In genomic region chr3:184323696-184324095, GRCh38 we compare ENCODE assay signal across 29 cellular contexts. TPM values are rescaled to one million over a fixed set of nuclear protein-coding genes. Genes with fewer than 3 reads are reported as not detected.
DNase-seq lines count a peak whose midpoint lies in the region; ATAC-seq, FAIRE-seq and TF ChIP-seq lines count a peak whose summit lies in the region.
"Had no signal": no experiment of that assay in that cellular context is flagged by ENCODE, and none has a peak within 500 bp of the region (broad histone marks: within the 10 kb centered on the region; RNA-seq: fewer than 3 reads in every experiment).

No MANE protein-coding gene starts in this region.

- TF ChIP-seq RAD21 in liver (IDR thresholded peaks at IDR 0.05) = no peak
- no peak for TF ChIP-seq RAD21 in HepG2 (CRISPR knock-in tag; IDR thresholded peaks at IDR 0.05)

- 60% methylated on average over 8 of the region's 8 CpGs for WGBS in liver
- WGBS in HepG2 (ENCODE audit: low lambda C conversion rate) = 95% methylated on average over 8 of the region's 8 CpGs
- WGBS in endodermal cell (ENCODE audit: insufficient coverage in 1 of 2, insufficient read length in 1 of 2), 2 experiments = 95 to 97% methylated on average over 8 of the region's 8 CpGs
- WGBS in aorta, 2 donors = 76 to 77% methylated on average over 8 of the region's 8 CpGs

- peak overlapping the region; percentile 64 for H3K27ac Mint-ChIP-seq in endodermal cell
- H3K27ac Mint-ChIP-seq: activated CD4-positive, alpha-beta memory T cell treated with anti-CD3 and anti-CD28 coated beads for 36 hours; stimulated activated memory B cell treated with anti-CD40 and anti-IgM and Interleukin-4, amounts not matched to agents 10 μg/mL and 1 μg/mL and 100 μg/mL, for 72 hours; T-cell had no signal

- H3K4me3 Mint-ChIP-seq in endodermal cell = no peak overlapping the region
- H3K4me3 Mint-ChIP-seq: activated CD4-positive, alpha-beta memory T cell treated with anti-CD3 and anti-CD28 coated beads for 36 hours; stimulated activated memory B cell treated with anti-CD40 and anti-IgM and Interleukin-4, amounts not matched to agents 10 μg/mL and 1 μg/mL and 100 μg/mL, for 72 hours; T-cell had no signal

- TF ChIP-seq CTCF in liver (IDR thresholded peaks at IDR 0.05; ENCODE audit: low read depth, low read length, missing input control) (no peak), HepG2 (CRISPR knock-in tag; IDR thresholded peaks at IDR 0.05) (no peak), endodermal cell (conservative IDR thresholded peaks at IDR 0.05) (no peak), parathyroid adenoma (IDR thresholded peaks at IDR 0.05) (no peak)

- H3K9me3 ChIP-seq in liver (ENCODE audit: control insufficient read depth in 4 of 4, low read length in 3 of 4) (no peaks in the 10 kb centered on the region), HepG2 (ENCODE audit: low read length) (no peaks in the 10 kb centered on the region), endodermal cell (ENCODE audit: control insufficient read depth, low read length) (no peaks in the 10 kb centered on the region), parathyroid adenoma (ENCODE audit: control insufficient read depth, low read length) (no peaks in the 10 kb centered on the region), aorta (ENCODE audit: control insufficient read depth, low read length) (no peaks in the 10 kb centered on the region)
- H3K9me3 ChIP-seq: SJSA1, spleen, thoracic aorta, uterus had no signal

- H3K79me2 ChIP-seq in HepG2 (ENCODE audit: insufficient read depth, low read length) (peaks cover 19% of the 10 kb centered on the region), parathyroid adenoma (peaks cover 20% of the 10 kb centered on the region)

- no peaks in the 10 kb centered on the region for H3K27me3 ChIP-seq in liver (ENCODE audit: control insufficient read depth in 4 of 4, insufficient read depth in 4 of 4, low read length in 3 of 4)
- H3K27me3 ChIP-seq in HepG2 (ENCODE audit: control insufficient read depth in 1 of 2, insufficient read depth in 2 of 2, low read length in 2 of 2) = no peaks in the 10 kb centered on the region
- H3K27me3 ChIP-seq in endodermal cell (ENCODE audit: control insufficient read depth, insufficient read depth, low read length, poor library complexity, severe bottlenecking) = no peaks in the 10 kb centered on the region
- no peaks in the 10 kb centered on the region for H3K27me3 ChIP-seq in parathyroid adenoma (ENCODE audit: control insufficient read depth, insufficient read depth, low read length)
- H3K27me3 ChIP-seq in aorta (ENCODE audit: control insufficient read depth in 1 of 2, insufficient read depth in 2 of 2, low read length in 1 of 2) = no peaks in the 10 kb centered on the region
- H3K27me3 ChIP-seq: brain microvascular endothelial cell, SJSA1, spleen, uterus had no signal

- BruUV-seq in HepG2 (replicated peaks; lab: Mats Ljungman, UMichigan) = no TSS peak

- H3K4me1 ChIP-seq in liver (ENCODE audit: control insufficient read depth in 4 of 4, insufficient read depth in 4 of 4, low read length in 3 of 4) = peaks cover 15 to 44% (median 39%) of the 10 kb centered on the region in 4 donors
- peaks cover 11% of the 10 kb centered on the region for H3K4me1 ChIP-seq in HepG2 (ENCODE audit: insufficient read depth, low read length)
- no peaks in the 10 kb centered on the region for H3K4me1 ChIP-seq in endodermal cell (ENCODE audit: control insufficient read depth, insufficient read depth, low read length)
- peaks cover 43% of the 10 kb centered on the region for H3K4me1 ChIP-seq in parathyroid adenoma
- no peaks in the 10 kb centered on the region for H3K4me1 ChIP-seq in aorta (ENCODE audit: control insufficient read depth in 1 of 2, insufficient read depth in 2 of 2, low read length in 2 of 2)

- CTCF ChIA-PET in HepG2 (lab: Yijun Ruan, JAX; ENCODE audit: low intra/inter-chr PET ratio, low total read pairs) = no interaction called here

- H3K36me3 Mint-ChIP-seq in endodermal cell (ENCODE audit: low read depth) = peaks cover 91% of the 10 kb centered on the region

- in situ Hi-C loops in HepG2 (cut with HindIII; ENCODE audit: extremely low pct_ligation_motif_present, low pct_unique_long_range_greater_than_20kb) = no loop called here

- H3K27me3 Mint-ChIP-seq in endodermal cell (ENCODE audit: insufficient read depth) = no peaks in the 10 kb centered on the region
- H3K27me3 Mint-ChIP-seq: activated CD4-positive, alpha-beta memory T cell treated with anti-CD3 and anti-CD28 coated beads for 36 hours; naive B cell; stimulated activated memory B cell treated with anti-CD40 and anti-IgM and Interleukin-4, amounts not matched to agents 10 μg/mL and 1 μg/mL and 100 μg/mL, for 72 hours; T-cell had no signal

- H3K9ac ChIP-seq in liver (ENCODE audit: low read depth in 1 of 2, low read length in 2 of 2) = no peak overlapping the region
- H3K9ac ChIP-seq in HepG2 (ENCODE audit: insufficient read depth, low read depth, low read length) = no peak overlapping the region
- no peak overlapping the region for H3K9ac ChIP-seq in endodermal cell (ENCODE audit: extremely low read depth, low read length, poor library complexity, severe bottlenecking)
- H3K9ac ChIP-seq in parathyroid adenoma = no peak overlapping the region
- H3K9ac ChIP-seq: KMS-11 had no signal

- H3K4me2 ChIP-seq in HepG2 (ENCODE audit: low read depth, low read length) = no peak overlapping the region
- H3K4me2 ChIP-seq in parathyroid adenoma (ENCODE audit: low read length) = peak overlapping the region; percentile 60
- H3K4me2 ChIP-seq: KMS-11 had no signal

- peak in 1 of 2 experiments; percentile 22; a peak in 1 of 4 replicates for TF ChIP-seq POLR2A in HepG2 (IDR thresholded peaks at IDR 0.05; ENCODE audit: insufficient read depth in 1 of 2, low read depth in 2 of 2, low read length in 2 of 2)

- H3K27ac ChIP-seq in liver (ENCODE audit: low read depth in 1 of 2, low read length in 2 of 2) = peak overlapping the region in 1 of 2 donors; percentile 29
- no peak overlapping the region for H3K27ac ChIP-seq in HepG2 (ENCODE audit: extremely low read length, insufficient read depth, low read length)
- H3K27ac ChIP-seq in endodermal cell (ENCODE audit: low read depth, low read length) = no peak overlapping the region
- H3K27ac ChIP-seq in parathyroid adenoma = peak overlapping the region; percentile 94
- H3K27ac ChIP-seq in aorta (ENCODE audit: low read depth in 1 of 2, low read length in 2 of 2) = no peak overlapping the region
- H3K27ac ChIP-seq: brain microvascular endothelial cell, C4-2B, epithelial cell of prostate, KMS-11, SJSA1, thoracic aorta, uterus had no signal

- no peak for DNase-seq in HepG2 (ENCODE audit: low spot score)
- no peak for DNase-seq in endodermal cell
- no peak for DNase-seq in aorta
- DNase-seq in Ammon's horn (ENCODE audit: low spot score) = no peak
- no peak for DNase-seq in left colon
- DNase-seq in stimulated activated naive CD4-positive, alpha-beta T cell (lab: John Stamatoyannopoulos, UW) = no peak
- DNase-seq: activated CD4-positive, alpha-beta memory T cell treated with anti-CD3 and anti-CD28 coated beads for 36 hours; activated effector memory CD4-positive, alpha-beta T cell treated with Interleukin-2 at 50 U/mL for 16 hours; brain microvascular endothelial cell; DND-41; naive B cell; NCI-H1417 treated with DMSO at 0.1 percent for 48 hours; NCI-H2081; NCI-H2227 treated with DMSO at 0.1 percent for 48 hours; NCI-H69; spleen; stimulated activated CD4-positive, alpha-beta T cell treated with anti-CD3 and anti-CD28 coated beads, Interleukin-4, amount 100 ng/mL, for 1 hour; T-cell; uterus had no signal

- no peak for FAIRE-seq in HepG2 (lab: Jason Lieb, UNC)
- FAIRE-seq: RCC 7860 had no signal

- no peak overlapping the region for H3K4me3 ChIP-seq in liver (ENCODE audit: low read depth in 1 of 3, low read length in 3 of 3)
- H3K4me3 ChIP-seq in HepG2 (replicated peaks in 1 of 3; ENCODE audit: insufficient read depth in 1 of 3, low read depth in 2 of 3, low read length in 3 of 3) = no peak overlapping the region
- no peak overlapping the region for H3K4me3 ChIP-seq in endodermal cell (ENCODE audit: low read length)
- H3K4me3 ChIP-seq in parathyroid adenoma (ENCODE audit: low read depth, low read length) = peak overlapping the region; percentile 25
- H3K4me3 ChIP-seq in aorta (ENCODE audit: low read length in 2 of 2) = no peak overlapping the region
- H3K4me3 ChIP-seq: SJSA1, spleen, thoracic aorta, uterus had no signal

- H2AFZ ChIP-seq in HepG2 (ENCODE audit: low read length) (no peak overlapping the region), parathyroid adenoma (no peak overlapping the region)

- peaks cover 17% of the 10 kb centered on the region; the same call in 1 of the 2 replicates for H4K20me1 ChIP-seq in HepG2 (ENCODE audit: insufficient read depth, low read length)

- no peaks in the 10 kb centered on the region for H3K9me3 Mint-ChIP-seq in endodermal cell
- H3K9me3 Mint-ChIP-seq: activated CD4-positive, alpha-beta memory T cell treated with anti-CD3 and anti-CD28 coated beads for 36 hours; naive B cell; stimulated activated memory B cell treated with anti-CD40 and anti-IgM and Interleukin-4, amounts not matched to agents 10 μg/mL and 1 μg/mL and 100 μg/mL, for 72 hours; T-cell had no signal

- ATAC-seq in HepG2 (no peak), aorta (ENCODE audit: low FRiP score) (peak; percentile 2), left colon (no peak)
- ATAC-seq: left lobe of liver; stimulated activated memory B cell treated with anti-CD40 and anti-IgM and Interleukin-4, amounts not matched to agents 10 μg/mL and 1 μg/mL and 100 μg/mL, for 72 hours; T-cell had no signal

- H3K36me3 ChIP-seq in liver (ENCODE audit: control insufficient read depth in 4 of 4, insufficient read depth in 3 of 4, low read depth in 1 of 4, low read length in 3 of 4) (peaks cover 57 to 84% (median 80%) of the 10 kb centered on the region in 4 donors), HepG2 (replicated peaks in 1 of 2; ENCODE audit: control insufficient read depth in 1 of 2, insufficient read depth in 2 of 2, low read length in 2 of 2) (peaks cover 63 to 98% of the 10 kb centered on the region in 2 experiments), endodermal cell (ENCODE audit: control insufficient read depth, insufficient read depth, low read length) (peaks cover 99% of the 10 kb centered on the region), parathyroid adenoma (ENCODE audit: control insufficient read depth, insufficient read depth, low read length) (no peaks in the 10 kb centered on the region), aorta (ENCODE audit: control insufficient read depth in 1 of 2, insufficient read depth in 2 of 2, low read length in 1 of 2) (peaks cover 5 to 43% of the 10 kb centered on the region in 2 donors)
- H3K36me3 ChIP-seq: uterus had no signal

- no peaks in the 10 kb centered on the region for H3K4me1 Mint-ChIP-seq in endodermal cell

- TF ChIP-seq EP300 in HepG2 (IDR thresholded peaks at IDR 0.05; ENCODE audit: low read depth in 2 of 2, low read length in 2 of 2) (no peak), HepG2 (CRISPR knock-in tag; IDR thresholded peaks at IDR 0.05; ENCODE audit: borderline replicate concordance) (no peak)

- intact Hi-C loops in HepG2 (cut with micrococcal nuclease; ENCODE audit: unreplicated experiment) (no loop called here), aorta (cut with DNase I) (no loop called here), left colon (cut with DNase I, micrococcal nuclease) (no loop called here)

- POLR2A ChIA-PET in HepG2 (lab: Yijun Ruan, JAX) = interaction anchor here (1.1 to 1.4 kb wide), 2 partner anchors 8 to 21 kb away, joined by 3 read pairs; no protein-coding TSS in a partner anchor

RNA-seq across cellular contexts. Expression of gene EIF4G1, which starts 9.3 kb away (rescaled TPM):
- total RNA-seq in liver (100 to 1,000 TPM; 162 to 329 TPM), HepG2 (2016; rRNA removed; fragmentation: Illumina TruSeq; extraction: Trizol) (213 and 244 TPM in 2 replicates), endodermal cell (100 to 1,000 TPM; 408 to 475 TPM), aorta (100 to 1,000 TPM; 234 to 285 TPM), left colon (100 to 1,000 TPM; 245 to 322 TPM)
- polyA plus RNA-seq in liver (100 to 1,000 TPM; 140 to 253 TPM), HepG2 (2011; rRNA removed) (208 and 228 TPM in 2 replicates), aorta (100 to 1,000 TPM in 1 of 2 donors, 10 to 100 TPM in 1; 72.8 to 140 TPM)
- 19.7 and 27.8 TPM in 2 replicates for total RNA-seq in HepG2 (2016; cell fraction: cytosol; rRNA removed; fragmentation: Illumina TruSeq; extraction: Trizol; ENCODE audit: low read depth)
- total RNA-seq in HepG2 (2016; cell fraction: insoluble cytoplasmic fraction; rRNA removed; fragmentation: Illumina TruSeq; extraction: Trizol) = 208 and 223 TPM in 2 replicates
- total RNA-seq in HepG2 (2016; cell fraction: membrane; rRNA removed; fragmentation: Illumina TruSeq; extraction: Trizol) = 77.1 and 81.4 TPM in 2 replicates
- 163 and 210 TPM in 2 replicates for total RNA-seq in HepG2 (2016; cell fraction: nucleus; rRNA removed; fragmentation: Illumina TruSeq; extraction: Trizol)
- polyA plus RNA-seq in HepG2 (2011; cell fraction: cytosol; rRNA removed) = 139 and 145 TPM in 2 replicates
- polyA plus RNA-seq in HepG2 (2011; cell fraction: nucleus; rRNA removed) = 229 and 287 TPM in 2 replicates
- 122 and 142 TPM in 2 replicates for polyA plus RNA-seq in HepG2 (2012)
- 15.3 and 16.7 TPM in 2 replicates for polyA plus RNA-seq in HepG2 (2016; cell fraction: cytosol; fragmentation: Illumina TruSeq; extraction: Trizol; ENCODE audit: low read depth)
- 217 and 276 TPM in 2 replicates for polyA plus RNA-seq in HepG2 (2016; cell fraction: insoluble cytoplasmic fraction; fragmentation: Illumina TruSeq; extraction: Trizol; ENCODE audit: low read depth)
- polyA plus RNA-seq in HepG2 (2016; cell fraction: membrane; fragmentation: Illumina TruSeq; extraction: Trizol; ENCODE audit: low read depth) = 53.0 and 64.3 TPM in 2 replicates
- polyA plus RNA-seq in HepG2 (2016; cell fraction: nucleus; fragmentation: Illumina TruSeq; extraction: Trizol; ENCODE audit: insufficient read depth, low read depth) = 324 and 332 TPM in 2 replicates
- 348 and 721 TPM in 2 replicates for polyA minus RNA-seq in HepG2 (2011; rRNA and poly(A)+ RNA removed; ENCODE audit: low replicate concordance)
- 122 and 123 TPM in 2 replicates for polyA minus RNA-seq in HepG2 (2011; cell fraction: cytosol; rRNA and poly(A)+ RNA removed)
- polyA minus RNA-seq in HepG2 (2011; cell fraction: nucleus; rRNA and poly(A)+ RNA removed) = 107 and 113 TPM in 2 replicates
- 196 TPM for polyA plus RNA-seq in endodermal cell (2013, experiment 1 of 2)
- polyA plus RNA-seq in endodermal cell (2013, experiment 2 of 2) = 206 TPM

RNA-seq across cellular contexts. Expression of gene FAM131A, which starts 13.7 kb away (rescaled TPM):
- 1 to 10 TPM; 3.5 to 5.7 TPM for total RNA-seq in liver
- polyA plus RNA-seq in liver = 1 to 10 TPM in 1 of 2 donors, under 1 TPM in 1; 0.81 to 1.9 TPM
- total RNA-seq in HepG2 (2016; rRNA removed; fragmentation: Illumina TruSeq; extraction: Trizol) = 7.4 and 9.3 TPM in 2 replicates
- total RNA-seq in HepG2 (2016; cell fraction: cytosol; rRNA removed; fragmentation: Illumina TruSeq; extraction: Trizol; ENCODE audit: low read depth) = 2.3 and 2.5 TPM in 2 replicates
- 4.8 and 8.7 TPM in 2 replicates for total RNA-seq in HepG2 (2016; cell fraction: insoluble cytoplasmic fraction; rRNA removed; fragmentation: Illumina TruSeq; extraction: Trizol)
- total RNA-seq in HepG2 (2016; cell fraction: membrane; rRNA removed; fragmentation: Illumina TruSeq; extraction: Trizol) = 7.8 and 8.3 TPM in 2 replicates
- total RNA-seq in HepG2 (2016; cell fraction: nucleus; rRNA removed; fragmentation: Illumina TruSeq; extraction: Trizol) = 4.4 and 6.5 TPM in 2 replicates
- 9.2 and 14.1 TPM in 2 replicates for polyA plus RNA-seq in HepG2 (2011; rRNA removed)
- 11.9 and 16.8 TPM in 2 replicates for polyA plus RNA-seq in HepG2 (2011; cell fraction: cytosol; rRNA removed)
- polyA plus RNA-seq in HepG2 (2011; cell fraction: nucleus; rRNA removed) = 23.9 and 25.8 TPM in 2 replicates
- polyA plus RNA-seq in HepG2 (2012) = 5.8 and 9.8 TPM in 2 replicates
- polyA plus RNA-seq in HepG2 (2016; cell fraction: cytosol; fragmentation: Illumina TruSeq; extraction: Trizol; ENCODE audit: low read depth) = 2.3 and 3.2 TPM in 2 replicates
- 5.3 and 7.8 TPM in 2 replicates for polyA plus RNA-seq in HepG2 (2016; cell fraction: insoluble cytoplasmic fraction; fragmentation: Illumina TruSeq; extraction: Trizol; ENCODE audit: low read depth)
- 5.7 and 5.8 TPM in 2 replicates for polyA plus RNA-seq in HepG2 (2016; cell fraction: membrane; fragmentation: Illumina TruSeq; extraction: Trizol; ENCODE audit: low read depth)
- 12.3 and 13.4 TPM in 2 replicates for polyA plus RNA-seq in HepG2 (2016; cell fraction: nucleus; fragmentation: Illumina TruSeq; extraction: Trizol; ENCODE audit: insufficient read depth, low read depth)
- 22.1 and 24.2 TPM in 2 replicates for polyA minus RNA-seq in HepG2 (2011; rRNA and poly(A)+ RNA removed; ENCODE audit: low replicate concordance)
- 7.0 and 7.3 TPM in 2 replicates for polyA minus RNA-seq in HepG2 (2011; cell fraction: cytosol; rRNA and poly(A)+ RNA removed)
- 7.0 and 9.2 TPM in 2 replicates for polyA minus RNA-seq in HepG2 (2011; cell fraction: nucleus; rRNA and poly(A)+ RNA removed)
- 10 to 100 TPM; 18.3 to 24.1 TPM for total RNA-seq in endodermal cell
- polyA plus RNA-seq in endodermal cell (2013, experiment 1 of 2) = 28.0 TPM
- 25.5 TPM for polyA plus RNA-seq in endodermal cell (2013, experiment 2 of 2)
- 10 to 100 TPM; 28.2 to 40.6 TPM for total RNA-seq in aorta
- polyA plus RNA-seq in aorta = 10 to 100 TPM; 10.6 to 27.1 TPM
- total RNA-seq in left colon = 10 to 100 TPM; 16.2 to 20.9 TPM

RNA-seq across cellular contexts. Expression of gene PSMD2, which starts 24.7 kb away (rescaled TPM):
- 100 to 1,000 TPM; 200 to 213 TPM for total RNA-seq in liver
- 100 to 1,000 TPM in 1 of 2 donors, 10 to 100 TPM in 1; 77.5 to 122 TPM for polyA plus RNA-seq in liver
- 200 and 312 TPM in 2 replicates for total RNA-seq in HepG2 (2016; rRNA removed; fragmentation: Illumina TruSeq; extraction: Trizol)
- 27.9 and 35.3 TPM in 2 replicates for total RNA-seq in HepG2 (2016; cell fraction: cytosol; rRNA removed; fragmentation: Illumina TruSeq; extraction: Trizol; ENCODE audit: low read depth)
- total RNA-seq in HepG2 (2016; cell fraction: insoluble cytoplasmic fraction; rRNA removed; fragmentation: Illumina TruSeq; extraction: Trizol) = 208 and 307 TPM in 2 replicates
- total RNA-seq in HepG2 (2016; cell fraction: membrane; rRNA removed; fragmentation: Illumina TruSeq; extraction: Trizol) = 69.9 and 70.8 TPM in 2 replicates
- 130 and 133 TPM in 2 replicates for total RNA-seq in HepG2 (2016; cell fraction: nucleus; rRNA removed; fragmentation: Illumina TruSeq; extraction: Trizol)
- polyA plus RNA-seq in HepG2 (2011; rRNA removed) = 125 and 152 TPM in 2 replicates
- 165 and 166 TPM in 2 replicates for polyA plus RNA-seq in HepG2 (2011; cell fraction: cytosol; rRNA removed)
- 110 and 125 TPM in 2 replicates for polyA plus RNA-seq in HepG2 (2011; cell fraction: nucleus; rRNA removed)
- 116 and 117 TPM in 2 replicates for polyA plus RNA-seq in HepG2 (2012)
- polyA plus RNA-seq in HepG2 (2016; cell fraction: cytosol; fragmentation: Illumina TruSeq; extraction: Trizol; ENCODE audit: low read depth) = 19.9 and 25.2 TPM in 2 replicates
- polyA plus RNA-seq in HepG2 (2016; cell fraction: insoluble cytoplasmic fraction; fragmentation: Illumina TruSeq; extraction: Trizol; ENCODE audit: low read depth) = 253 and 295 TPM in 2 replicates
- polyA plus RNA-seq in HepG2 (2016; cell fraction: membrane; fragmentation: Illumina TruSeq; extraction: Trizol; ENCODE audit: low read depth) = 36.4 and 42.7 TPM in 2 replicates
- polyA plus RNA-seq in HepG2 (2016; cell fraction: nucleus; fragmentation: Illumina TruSeq; extraction: Trizol; ENCODE audit: insufficient read depth, low read depth) = 155 and 167 TPM in 2 replicates
- 351 and 796 TPM in 2 replicates for polyA minus RNA-seq in HepG2 (2011; rRNA and poly(A)+ RNA removed; ENCODE audit: low replicate concordance)
- polyA minus RNA-seq in HepG2 (2011; cell fraction: cytosol; rRNA and poly(A)+ RNA removed) = 127 and 152 TPM in 2 replicates
- polyA minus RNA-seq in HepG2 (2011; cell fraction: nucleus; rRNA and poly(A)+ RNA removed) = 99.4 and 123 TPM in 2 replicates
- 100 to 1,000 TPM; 332 TPM for total RNA-seq in endodermal cell
- 318 TPM for polyA plus RNA-seq in endodermal cell (2013, experiment 1 of 2)
- polyA plus RNA-seq in endodermal cell (2013, experiment 2 of 2) = 281 TPM
- 100 to 1,000 TPM; 139 to 143 TPM for total RNA-seq in aorta
- polyA plus RNA-seq in aorta = 100 to 1,000 TPM; 116 to 139 TPM
- total RNA-seq in left colon = 100 to 1,000 TPM; 174 to 187 TPM

RNA-seq across cellular contexts. Expression of gene CLCN2, which starts 37.7 kb away (rescaled TPM):
- total RNA-seq in liver (1 to 10 TPM; 3.6 to 3.9 TPM), HepG2 (2016; rRNA removed; fragmentation: Illumina TruSeq; extraction: Trizol) (5.2 and 13.5 TPM in 2 replicates), endodermal cell (10 to 100 TPM; 32.4 to 38.4 TPM), aorta (1 to 10 TPM; 4.1 to 6.5 TPM), left colon (10 to 100 TPM; 73.2 to 89.9 TPM)
- polyA plus RNA-seq in liver (1 to 10 TPM; 1.1 to 1.6 TPM), HepG2 (2011; rRNA removed) (11.4 and 14.3 TPM in 2 replicates), aorta (10 to 100 TPM in 1 of 2 donors, 1 to 10 TPM in 1; 4.3 to 14.5 TPM)
- total RNA-seq in HepG2 (2016; cell fraction: cytosol; rRNA removed; fragmentation: Illumina TruSeq; extraction: Trizol; ENCODE audit: low read depth) = 6.6 and 7.6 TPM in 2 replicates
- 3.5 and 14.3 TPM in 2 replicates for total RNA-seq in HepG2 (2016; cell fraction: insoluble cytoplasmic fraction; rRNA removed; fragmentation: Illumina TruSeq; extraction: Trizol)
- total RNA-seq in HepG2 (2016; cell fraction: membrane; rRNA removed; fragmentation: Illumina TruSeq; extraction: Trizol) = 5.6 and 6.9 TPM in 2 replicates
- 19.4 and 22.0 TPM in 2 replicates for total RNA-seq in HepG2 (2016; cell fraction: nucleus; rRNA removed; fragmentation: Illumina TruSeq; extraction: Trizol)
- polyA plus RNA-seq in HepG2 (2011; cell fraction: cytosol; rRNA removed) = 5.5 and 6.4 TPM in 2 replicates
- polyA plus RNA-seq in HepG2 (2011; cell fraction: nucleus; rRNA removed) = 41.8 and 47.0 TPM in 2 replicates
- 5.4 and 6.1 TPM in 2 replicates for polyA plus RNA-seq in HepG2 (2012)
- polyA plus RNA-seq in HepG2 (2016; cell fraction: cytosol; fragmentation: Illumina TruSeq; extraction: Trizol; ENCODE audit: low read depth) = 2.0 and 2.6 TPM in 2 replicates
- polyA plus RNA-seq in HepG2 (2016; cell fraction: insoluble cytoplasmic fraction; fragmentation: Illumina TruSeq; extraction: Trizol; ENCODE audit: low read depth) = 4.8 and 5.5 TPM in 2 replicates
- polyA plus RNA-seq in HepG2 (2016; cell fraction: membrane; fragmentation: Illumina TruSeq; extraction: Trizol; ENCODE audit: low read depth) = 3.7 and 4.4 TPM in 2 replicates
- polyA plus RNA-seq in HepG2 (2016; cell fraction: nucleus; fragmentation: Illumina TruSeq; extraction: Trizol; ENCODE audit: insufficient read depth, low read depth) = 50.3 and 58.1 TPM in 2 replicates
- 29.7 and 47.2 TPM in 2 replicates for polyA minus RNA-seq in HepG2 (2011; rRNA and poly(A)+ RNA removed; ENCODE audit: low replicate concordance)
- 5.3 and 6.0 TPM in 2 replicates for polyA minus RNA-seq in HepG2 (2011; cell fraction: cytosol; rRNA and poly(A)+ RNA removed)
- polyA minus RNA-seq in HepG2 (2011; cell fraction: nucleus; rRNA and poly(A)+ RNA removed) = 26.4 and 31.7 TPM in 2 replicates
- 27.9 TPM for polyA plus RNA-seq in endodermal cell (2013, experiment 1 of 2)
- 23.3 TPM for polyA plus RNA-seq in endodermal cell (2013, experiment 2 of 2)

RNA-seq across cellular contexts. Expression of gene POLR2H, which starts 37.8 kb away (rescaled TPM):
- total RNA-seq in liver (10 to 100 TPM; 25.7 to 55.7 TPM), HepG2 (2016; rRNA removed; fragmentation: Illumina TruSeq; extraction: Trizol) (109 and 118 TPM in 2 replicates), endodermal cell (100 to 1,000 TPM in 1 of 2 donors, 10 to 100 TPM in 1; 95.9 to 117 TPM), aorta (10 to 100 TPM; 43.9 to 59.3 TPM), left colon (10 to 100 TPM; 96.7 to 96.8 TPM)
- polyA plus RNA-seq in liver (10 to 100 TPM; 43.1 to 43.9 TPM), HepG2 (2011; rRNA removed) (165 and 194 TPM in 2 replicates), aorta (100 to 1,000 TPM in 1 of 2 donors, 10 to 100 TPM in 1; 55.3 to 151 TPM)
- total RNA-seq in HepG2 (2016; cell fraction: cytosol; rRNA removed; fragmentation: Illumina TruSeq; extraction: Trizol; ENCODE audit: low read depth) = 85.0 and 90.2 TPM in 2 replicates
- 113 and 114 TPM in 2 replicates for total RNA-seq in HepG2 (2016; cell fraction: insoluble cytoplasmic fraction; rRNA removed; fragmentation: Illumina TruSeq; extraction: Trizol)
- 110 and 111 TPM in 2 replicates for total RNA-seq in HepG2 (2016; cell fraction: membrane; rRNA removed; fragmentation: Illumina TruSeq; extraction: Trizol)
- 97.2 and 98.4 TPM in 2 replicates for total RNA-seq in HepG2 (2016; cell fraction: nucleus; rRNA removed; fragmentation: Illumina TruSeq; extraction: Trizol)
- 159 and 209 TPM in 2 replicates for polyA plus RNA-seq in HepG2 (2011; cell fraction: cytosol; rRNA removed)
- 292 and 351 TPM in 2 replicates for polyA plus RNA-seq in HepG2 (2011; cell fraction: nucleus; rRNA removed)
- 85.4 and 92.7 TPM in 2 replicates for polyA plus RNA-seq in HepG2 (2012)
- polyA plus RNA-seq in HepG2 (2016; cell fraction: cytosol; fragmentation: Illumina TruSeq; extraction: Trizol; ENCODE audit: low read depth) = 70.3 and 83.0 TPM in 2 replicates
- polyA plus RNA-seq in HepG2 (2016; cell fraction: insoluble cytoplasmic fraction; fragmentation: Illumina TruSeq; extraction: Trizol; ENCODE audit: low read depth) = 116 and 125 TPM in 2 replicates
- 90.4 and 98.9 TPM in 2 replicates for polyA plus RNA-seq in HepG2 (2016; cell fraction: membrane; fragmentation: Illumina TruSeq; extraction: Trizol; ENCODE audit: low read depth)
- 259 and 265 TPM in 2 replicates for polyA plus RNA-seq in HepG2 (2016; cell fraction: nucleus; fragmentation: Illumina TruSeq; extraction: Trizol; ENCODE audit: insufficient read depth, low read depth)
- 73.2 and 182 TPM in 2 replicates for polyA minus RNA-seq in HepG2 (2011; rRNA and poly(A)+ RNA removed; ENCODE audit: low replicate concordance)
- 38.2 and 41.4 TPM in 2 replicates for polyA minus RNA-seq in HepG2 (2011; cell fraction: cytosol; rRNA and poly(A)+ RNA removed)
- 89.4 and 96.7 TPM in 2 replicates for polyA minus RNA-seq in HepG2 (2011; cell fraction: nucleus; rRNA and poly(A)+ RNA removed)
- polyA plus RNA-seq in endodermal cell (2013, experiment 1 of 2) = 119 TPM
- 99.0 TPM for polyA plus RNA-seq in endodermal cell (2013, experiment 2 of 2)
